In genomic region chr6:104969108-104969507, GRCh38 we compare ENCODE assay signal across 2 cellular contexts.
TF ChIP-seq lines count a peak whose summit lies in the region.

No MANE protein-coding gene starts in this region.

TF ChIP-seq in HepG2, 621 proteins besides CTCF, POLR2A, EP300 and RAD21:
- no peak for TF ChIP-seq TP53 (CRISPR knock-in tag; conservative IDR thresholded peaks at IDR 0.05)
- TF ChIP-seq, protein P1, sequence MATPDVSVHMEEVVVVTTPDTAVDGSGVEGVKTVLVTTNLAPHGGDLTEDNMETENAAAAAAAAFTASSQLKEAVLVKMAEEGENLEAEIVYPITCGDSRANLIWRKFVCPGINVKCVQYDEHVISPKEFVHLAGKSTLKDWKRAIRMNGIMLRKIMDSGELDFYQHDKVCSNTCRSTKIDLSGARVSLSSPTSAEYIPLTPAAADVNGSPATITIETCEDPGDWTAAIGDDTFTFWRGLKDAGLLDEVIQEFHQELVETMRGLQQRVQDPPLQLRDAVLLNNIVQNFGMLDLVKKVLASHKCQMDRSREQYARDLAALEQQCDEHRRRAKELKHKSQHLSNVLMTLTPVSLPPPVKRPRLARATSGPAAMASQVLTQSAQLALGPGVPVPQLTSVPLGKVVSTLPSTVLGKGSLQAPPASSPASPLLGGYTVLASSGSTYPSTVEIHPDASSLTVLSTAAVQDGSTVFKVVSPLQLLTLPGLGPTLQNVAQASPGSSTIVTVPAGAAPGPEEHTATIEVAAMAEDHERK (CRISPR knock-in tag; IDR thresholded peaks at IDR 0.05; ENCODE audit: low read depth): no peak
- no peak for TF ChIP-seq ZNF446 (CRISPR knock-in tag; IDR thresholded peaks at IDR 0.05)
- no peak for TF ChIP-seq PAXIP1 (CRISPR knock-in tag; conservative IDR thresholded peaks at IDR 0.05)
- TF ChIP-seq, protein P2, sequence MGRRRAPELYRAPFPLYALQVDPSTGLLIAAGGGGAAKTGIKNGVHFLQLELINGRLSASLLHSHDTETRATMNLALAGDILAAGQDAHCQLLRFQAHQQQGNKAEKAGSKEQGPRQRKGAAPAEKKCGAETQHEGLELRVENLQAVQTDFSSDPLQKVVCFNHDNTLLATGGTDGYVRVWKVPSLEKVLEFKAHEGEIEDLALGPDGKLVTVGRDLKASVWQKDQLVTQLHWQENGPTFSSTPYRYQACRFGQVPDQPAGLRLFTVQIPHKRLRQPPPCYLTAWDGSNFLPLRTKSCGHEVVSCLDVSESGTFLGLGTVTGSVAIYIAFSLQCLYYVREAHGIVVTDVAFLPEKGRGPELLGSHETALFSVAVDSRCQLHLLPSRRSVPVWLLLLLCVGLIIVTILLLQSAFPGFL (CRISPR knock-in tag; IDR thresholded peaks at IDR 0.05): no peak
- no peak for TF ChIP-seq SAFB2 (CRISPR knock-in tag; IDR thresholded peaks at IDR 0.05; ENCODE audit: borderline replicate concordance, low read depth)
TF ChIP-seq in HepG2: peak in this region for 0.

TF ChIP-seq in K562, 482 proteins besides CTCF, POLR2A, EP300 and RAD21:
- TF ChIP-seq, protein P3, sequence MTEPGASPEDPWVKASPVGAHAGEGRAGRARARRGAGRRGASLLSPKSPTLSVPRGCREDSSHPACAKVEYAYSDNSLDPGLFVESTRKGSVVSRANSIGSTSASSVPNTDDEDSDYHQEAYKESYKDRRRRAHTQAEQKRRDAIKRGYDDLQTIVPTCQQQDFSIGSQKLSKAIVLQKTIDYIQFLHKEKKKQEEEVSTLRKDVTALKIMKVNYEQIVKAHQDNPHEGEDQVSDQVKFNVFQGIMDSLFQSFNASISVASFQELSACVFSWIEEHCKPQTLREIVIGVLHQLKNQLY (CRISPR knock-in tag; conservative IDR thresholded peaks at IDR 0.05): no peak
- TF ChIP-seq, protein P4, sequence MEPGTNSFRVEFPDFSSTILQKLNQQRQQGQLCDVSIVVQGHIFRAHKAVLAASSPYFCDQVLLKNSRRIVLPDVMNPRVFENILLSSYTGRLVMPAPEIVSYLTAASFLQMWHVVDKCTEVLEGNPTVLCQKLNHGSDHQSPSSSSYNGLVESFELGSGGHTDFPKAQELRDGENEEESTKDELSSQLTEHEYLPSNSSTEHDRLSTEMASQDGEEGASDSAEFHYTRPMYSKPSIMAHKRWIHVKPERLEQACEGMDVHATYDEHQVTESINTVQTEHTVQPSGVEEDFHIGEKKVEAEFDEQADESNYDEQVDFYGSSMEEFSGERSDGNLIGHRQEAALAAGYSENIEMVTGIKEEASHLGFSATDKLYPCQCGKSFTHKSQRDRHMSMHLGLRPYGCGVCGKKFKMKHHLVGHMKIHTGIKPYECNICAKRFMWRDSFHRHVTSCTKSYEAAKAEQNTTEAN (CRISPR knock-in tag; IDR thresholded peaks at IDR 0.05): no peak
- TF ChIP-seq, protein P5, sequence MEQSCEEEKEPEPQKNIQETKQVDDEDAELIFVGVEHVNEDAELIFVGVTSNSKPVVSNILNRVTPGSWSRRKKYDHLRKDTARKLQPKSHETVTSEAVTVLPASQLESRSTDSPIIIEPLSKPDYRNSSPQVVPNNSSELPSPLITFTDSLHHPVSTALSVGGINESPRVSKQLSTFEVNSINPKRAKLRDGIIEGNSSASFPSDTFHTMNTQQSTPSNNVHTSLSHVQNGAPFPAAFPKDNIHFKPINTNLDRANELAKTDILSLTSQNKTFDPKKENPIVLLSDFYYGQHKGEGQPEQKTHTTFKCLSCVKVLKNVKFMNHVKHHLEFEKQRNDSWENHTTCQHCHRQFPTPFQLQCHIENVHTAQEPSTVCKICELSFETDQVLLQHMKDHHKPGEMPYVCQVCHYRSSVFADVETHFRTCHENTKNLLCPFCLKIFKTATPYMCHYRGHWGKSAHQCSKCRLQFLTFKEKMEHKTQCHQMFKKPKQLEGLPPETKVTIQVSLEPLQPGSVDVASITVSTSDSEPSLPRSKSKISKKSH (CRISPR knock-in tag; IDR thresholded peaks at IDR 0.05): no peak
- TF ChIP-seq PATZ1 (CRISPR knock-in tag; IDR thresholded peaks at IDR 0.05; ENCODE audit: borderline replicate concordance): no peak
TF ChIP-seq in K562: peak in this region for 0.
